ENCODE assay signal across 28 cellular contexts in genomic region chr16:81541314-81541713, GRCh38.
"Had no signal": no experiment of that assay in that cellular context is flagged by ENCODE, and none has a peak within 500 bp of the region (broad histone marks: within the 10 kb centered on the region; RNA-seq: fewer than 3 reads in every experiment).

No MANE protein-coding gene starts in this region.

- H3K27me3 ChIP-seq: ascending aorta, esophagus squamous epithelium, left lung had no signal

- H3K4me1 ChIP-seq: ascending aorta had no signal

- H3K36me3 Mint-ChIP-seq: activated CD4-positive, alpha-beta memory T cell treated with anti-CD3 and anti-CD28 coated beads for 36 hours; activated naive CD4-positive, alpha-beta T cell treated with anti-CD3 and anti-CD28 coated beads, Interleukin-2, amount 10 ng/mL, durations not matched to agents 7 days and 5 days had no signal

- H3K4me3 ChIP-seq: ascending aorta, esophagus squamous epithelium, left lung, lung, skin epidermis had no signal

- H3K4me3 Mint-ChIP-seq: activated CD4-positive, alpha-beta memory T cell treated with anti-CD3 and anti-CD28 coated beads for 36 hours; activated naive CD4-positive, alpha-beta T cell treated with anti-CD3 and anti-CD28 coated beads, Interleukin-2, amount 10 ng/mL, durations not matched to agents 7 days and 5 days; activated naive CD8-positive, alpha-beta T cell treated with anti-CD3 and anti-CD28 coated beads, Interleukin-2, amount 10 ng/mL, durations not matched to agents 7 days and 5 days; dendritic cell treated with granulocyte-macrophage colony-stimulating factor and Interleukin-4, amounts not matched to agents 40 ng/mL and 50 ng/mL, for 4 days; stimulated activated naive CD8-positive, alpha-beta T cell treated with anti-CD3 and anti-CD28 coated beads, Interleukin-15, amount 100 ng/mL, for 72 hours; T-helper 1 cell treated with Interleukin-12 subunit alpha and Interleukin-12 subunit beta and Interleukin-4 antibody, amounts not matched to agents 30 μg/mL and 1 μg/mL, for 36 hours had no signal

- H3K27me3 Mint-ChIP-seq: activated CD4-positive, alpha-beta memory T cell treated with anti-CD3 and anti-CD28 coated beads for 36 hours; activated naive CD4-positive, alpha-beta T cell treated with anti-CD3 and anti-CD28 coated beads, Interleukin-2, amount 10 ng/mL, durations not matched to agents 7 days and 5 days; activated naive CD8-positive, alpha-beta T cell treated with anti-CD3 and anti-CD28 coated beads, Interleukin-2, amount 10 ng/mL, durations not matched to agents 7 days and 5 days; brain; dendritic cell treated with granulocyte-macrophage colony-stimulating factor and Interleukin-4, amounts not matched to agents 40 ng/mL and 50 ng/mL, for 4 days; progenitor cell of endocrine pancreas; stimulated activated naive CD8-positive, alpha-beta T cell treated with anti-CD3 and anti-CD28 coated beads, Interleukin-15, amount 100 ng/mL, for 72 hours had no signal

- H3K27ac Mint-ChIP-seq: activated CD4-positive, alpha-beta memory T cell treated with anti-CD3 and anti-CD28 coated beads for 36 hours; activated naive CD4-positive, alpha-beta T cell treated with anti-CD3 and anti-CD28 coated beads, Interleukin-2, amount 10 ng/mL, durations not matched to agents 7 days and 5 days; activated naive CD8-positive, alpha-beta T cell treated with anti-CD3 and anti-CD28 coated beads, Interleukin-2, amount 10 ng/mL, durations not matched to agents 7 days and 5 days; dendritic cell treated with granulocyte-macrophage colony-stimulating factor and Interleukin-4, amounts not matched to agents 40 ng/mL and 50 ng/mL, for 4 days; progenitor cell of endocrine pancreas; stimulated activated naive CD8-positive, alpha-beta T cell treated with anti-CD3 and anti-CD28 coated beads, Interleukin-15, amount 100 ng/mL, for 72 hours; T-helper 1 cell treated with Interleukin-12 subunit alpha and Interleukin-12 subunit beta and Interleukin-4 antibody, amounts not matched to agents 30 μg/mL and 1 μg/mL, for 36 hours had no signal

- ATAC-seq: activated CD4-positive, CD25-positive, alpha-beta regulatory T cell treated with anti-CD3 and anti-CD28 coated beads, Interleukin-2, amount 50 U/mL, for 24 hours; left lung; sciatic nerve; stimulated activated naive CD8-positive, alpha-beta T cell treated with anti-CD3 and anti-CD28 coated beads, Interleukin-15, amount 100 ng/mL, for 72 hours had no signal

- H3K9me3 ChIP-seq: ascending aorta, esophagus squamous epithelium, left lung had no signal

- H3K9me3 Mint-ChIP-seq: activated CD4-positive, alpha-beta memory T cell treated with anti-CD3 and anti-CD28 coated beads for 36 hours; activated naive CD4-positive, alpha-beta T cell treated with anti-CD3 and anti-CD28 coated beads, Interleukin-2, amount 10 ng/mL, durations not matched to agents 7 days and 5 days; activated naive CD8-positive, alpha-beta T cell treated with anti-CD3 and anti-CD28 coated beads, Interleukin-2, amount 10 ng/mL, durations not matched to agents 7 days and 5 days; brain; dendritic cell treated with granulocyte-macrophage colony-stimulating factor and Interleukin-4, amounts not matched to agents 40 ng/mL and 50 ng/mL, for 4 days; stimulated activated naive CD8-positive, alpha-beta T cell treated with anti-CD3 and anti-CD28 coated beads, Interleukin-15, amount 100 ng/mL, for 72 hours; T-helper 1 cell treated with Interleukin-12 subunit alpha and Interleukin-12 subunit beta and Interleukin-4 antibody, amounts not matched to agents 30 μg/mL and 1 μg/mL, for 36 hours had no signal

- FAIRE-seq: frontal cortex, islet of Langerhans, TTC549 had no signal

- H3K36me3 ChIP-seq: ascending aorta had no signal

- DNase-seq: activated CD4-positive, alpha-beta memory T cell treated with anti-CD3 and anti-CD28 coated beads for 36 hours; activated CD4-positive, alpha-beta T cell treated with anti-CD3 and anti-CD28 coated beads for 48 hours; activated CD8-positive, alpha-beta memory T cell treated with anti-CD3 and anti-CD28 coated beads, Interleukin-2, amount 50 U/mL, for 4 hours; activated gamma-delta T cell; activated naive CD4-positive, alpha-beta T cell treated with anti-CD3 and anti-CD28 coated beads, Interleukin-2, amount 10 ng/mL, durations not matched to agents 7 days and 5 days; activated naive CD8-positive, alpha-beta T cell treated with anti-CD3 and anti-CD28 coated beads, Interleukin-2, amount 10 ng/mL, durations not matched to agents 7 days and 5 days; activated T-cell treated with anti-CD3 and anti-CD28 coated beads, Interleukin-2, amount 50 U/mL, for 1 hour; esophagus squamous epithelium; left lung; stimulated activated CD4-positive, alpha-beta T cell treated with anti-CD3 and anti-CD28 coated beads, Interleukin-12 subunit alpha, Interleukin-12 subunit beta, amount 100 ng/mL, for 4 hours; stimulated activated CD4-positive, alpha-beta T cell treated with anti-CD3 and anti-CD28 coated beads, Interleukin-4, amount 100 ng/mL, for 1 hour; stimulated activated naive CD8-positive, alpha-beta T cell treated with anti-CD3 and anti-CD28 coated beads, Interleukin-15, amount 100 ng/mL, for 72 hours; substantia nigra; SW 1271; T-helper 9 cell had no signal

- H3K27ac ChIP-seq: ascending aorta, esophagus squamous epithelium, left lung, skin epidermis, VCaP had no signal
